8 cellular contexts compared by ENCODE assay signal in the genomic region with DNA sequence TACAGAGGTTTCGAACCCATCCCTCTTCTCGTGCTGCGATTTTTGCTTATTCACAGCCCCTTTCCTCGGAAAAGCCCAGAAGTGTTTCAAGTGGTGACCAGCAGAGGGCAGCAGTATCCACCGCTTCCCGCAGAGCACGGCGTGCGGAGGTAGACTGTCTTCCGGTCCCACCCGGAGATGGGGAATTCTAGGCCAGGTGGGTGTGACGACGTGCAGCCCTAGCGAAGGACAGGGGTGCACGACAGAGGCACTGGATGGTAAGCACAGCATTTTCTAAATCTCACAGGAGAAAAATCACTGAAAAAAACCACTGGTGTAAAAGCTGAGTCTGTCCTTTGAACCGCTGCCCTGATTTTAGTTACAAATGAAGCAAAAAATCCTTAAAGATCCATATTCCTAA. TPM values are rescaled to one million over a fixed set of nuclear protein-coding genes. Genes with fewer than 3 reads are reported as not detected.
A peak's percentile ranks its signal among the peaks of the same experiment; 100 is the strongest.
DNase-seq lines count a peak whose midpoint lies in the region; ATAC-seq and TF ChIP-seq lines count a peak whose summit lies in the region.

No MANE protein-coding gene starts in this region.

- no peaks in the 10 kb centered on the region for H3K36me3 Mint-ChIP-seq in activated T-cell treated with anti-CD3 and anti-CD28 coated beads, Interleukin-2, amount 50 U/mL, for 4 hours (ENCODE audit: insufficient read depth)

- peaks cover 17% of the 10 kb centered on the region for H3K27me3 Mint-ChIP-seq in activated T-cell treated with anti-CD3 and anti-CD28 coated beads, Interleukin-2, amount 50 U/mL, for 4 hours (ENCODE audit: low read depth)

- peak; percentile 87 for TF ChIP-seq CTCF in OCI-LY1 (IDR thresholded peaks at IDR 0.05; ENCODE audit: low read length)
- TF ChIP-seq CTCF in fibroblast of lung (conservative IDR thresholded peaks at IDR 0.05 in 1 of 2, IDR thresholded peaks at IDR 0.05 in 1 of 2; ENCODE audit: low read depth in 1 of 2, low read length in 2 of 2): peak; percentile 84 to 88
- peak; percentile 95 for TF ChIP-seq CTCF in neural cell (IDR thresholded peaks at IDR 0.05; ENCODE audit: poor library complexity, severe bottlenecking)

- H3F3A ChIP-seq in OCI-LY1 (ENCODE audit: insufficient read depth, low read length) (no peaks in the 10 kb centered on the region), neural cell (ENCODE audit: insufficient read depth, low read length, poor library complexity, severe bottlenecking) (peaks cover 7% of the 10 kb centered on the region)

- 0 out of 2 replicates have a peak, but pooled peaks cover 2% of the 10 kb centered on the region for H3K9me3 ChIP-seq in OCI-LY1 (ENCODE audit: low read length)
- H3K9me3 ChIP-seq in fibroblast of lung (ENCODE audit: control insufficient read depth, insufficient read depth, low read depth, low read length): no peaks in the 10 kb centered on the region
- no peaks in the 10 kb centered on the region for H3K9me3 ChIP-seq in neural cell (ENCODE audit: low read length)

- H3K4me3 Mint-ChIP-seq in activated T-cell treated with anti-CD3 and anti-CD28 coated beads, Interleukin-2, amount 50 U/mL, for 4 hours: peak overlapping the region; percentile 68

- H3K27me3 ChIP-seq in OCI-LY1 (ENCODE audit: insufficient read depth, low read length) (no peaks in the 10 kb centered on the region), fibroblast of lung (ENCODE audit: control insufficient read depth, insufficient read depth, low read length) (peaks cover 2% of the 10 kb centered on the region), neural cell (ENCODE audit: insufficient read depth, low read depth, low read length) (no peaks in the 10 kb centered on the region)

- in situ Hi-C loops in Caki2 (cut with HindIII; ENCODE audit: low pct_unique_long_range_greater_than_20kb, low sequenced_read_pairs): loop anchor here (25.0 kb wide), 1 partner anchor 432 kb away; no protein-coding TSS in a partner anchor

- H3K9ac ChIP-seq in OCI-LY1 (ENCODE audit: low read length) (peak overlapping the region; percentile 31; the same call in 1 of the 2 replicates), fibroblast of lung (ENCODE audit: insufficient read depth, low read length) (no peak overlapping the region), neural cell (ENCODE audit: low read length) (peak overlapping the region; percentile 25)

- no peaks in the 10 kb centered on the region for H3K36me3 ChIP-seq in OCI-LY1 (ENCODE audit: insufficient read depth, low read length)
- no peaks in the 10 kb centered on the region for H3K36me3 ChIP-seq in fibroblast of lung (ENCODE audit: control insufficient read depth, insufficient read depth, low read length)
- H3K36me3 ChIP-seq in neural cell (ENCODE audit: insufficient read depth, low read length): no peaks in the 10 kb centered on the region

- peak; percentile 97 for ATAC-seq in GM21423 (IDR thresholded peaks at IDR 0.05; ENCODE audit: unreplicated experiment)
- ATAC-seq in activated T-cell treated with anti-CD3 and anti-CD28 coated beads, Interleukin-2, amount 50 U/mL, for 4 hours: peak; percentile 97 to 99
- ATAC-seq in stimulated activated naive CD8-positive, alpha-beta T cell treated with anti-CD3 and anti-CD28 coated beads, Interleukin-15, Interleukin-2, amounts not matched to agents 100 U/mL and 50 U/mL, for 24 hours: peak; percentile 98

- TF ChIP-seq EP300 in neural cell (conservative IDR thresholded peaks at IDR 0.05; ENCODE audit: poor library complexity, severe bottlenecking): no peak

- no peaks in the 10 kb centered on the region for H3K9me2 ChIP-seq in OCI-LY1 (ENCODE audit: low read depth, low read length)
- H3K9me2 ChIP-seq in neural cell (ENCODE audit: insufficient read depth, low read length): no peaks in the 10 kb centered on the region

- no peaks in the 10 kb centered on the region for H3K79me2 ChIP-seq in OCI-LY1 (ENCODE audit: insufficient read depth, low read length)
- no peaks in the 10 kb centered on the region for H3K79me2 ChIP-seq in fibroblast of lung (ENCODE audit: control insufficient read depth, insufficient read depth, low read length)
- H3K79me2 ChIP-seq in neural cell (replicated peaks; ENCODE audit: insufficient read depth, low read length): no peaks in the 10 kb centered on the region

- peak; percentile 99 for TF ChIP-seq RAD21 in neural cell (conservative IDR thresholded peaks at IDR 0.05)

- H3K4me1 Mint-ChIP-seq in activated T-cell treated with anti-CD3 and anti-CD28 coated beads, Interleukin-2, amount 50 U/mL, for 4 hours (ENCODE audit: low read depth): peaks cover 6% of the 10 kb centered on the region

- peaks cover 5% of the 10 kb centered on the region for H3K4me1 ChIP-seq in OCI-LY1 (ENCODE audit: insufficient read depth, low read length, severe bottlenecking)
- no peaks in the 10 kb centered on the region for H3K4me1 ChIP-seq in fibroblast of lung (ENCODE audit: control insufficient read depth, extremely low read depth, insufficient read depth, low read length)

- H3K4me3 ChIP-seq in OCI-LY1 (ENCODE audit: low read depth, low read length, poor library complexity, severe bottlenecking) (peak overlapping the region; percentile 56), fibroblast of lung (replicated peaks in 1 of 4; ENCODE audit: control extremely low read depth in 1 of 4, insufficient read depth in 1 of 4, low read depth in 3 of 4, low read length in 4 of 4) (peak overlapping the region; percentile 13 to 46 (median 34)), neural cell (ENCODE audit: low read length) (no peak overlapping the region)

- H3K9me3 Mint-ChIP-seq in activated T-cell treated with anti-CD3 and anti-CD28 coated beads, Interleukin-2, amount 50 U/mL, for 4 hours: peaks cover 6% of the 10 kb centered on the region

- H2AFZ ChIP-seq in OCI-LY1 (ENCODE audit: low read length) (peak overlapping the region; percentile 94; the same call in 1 of the 2 replicates), fibroblast of lung (ENCODE audit: low read length) (peak overlapping the region; percentile 80), neural cell (ENCODE audit: low read depth, low read length) (no peak overlapping the region)

- H3K4me2 ChIP-seq in OCI-LY1 (ENCODE audit: low read length) (peak overlapping the region; percentile 89), fibroblast of lung (ENCODE audit: extremely low read depth, insufficient read depth, low read length) (peak overlapping the region; percentile 92), neural cell (ENCODE audit: low read length) (no peak overlapping the region)

- DNase-seq in Caki2 (ENCODE audit: low read depth) (peak; percentile 70), HUDEP-2 (lab: John Stamatoyannopoulos, UW; ENCODE audit: unreplicated experiment in 76 of 76) (peak in 58 of 76 experiments; percentile 1 to 69 (median 31)), fibroblast of lung (ENCODE audit: low read depth in 2 of 2) (peak; percentile 46 to 62)
- DNase-seq in activated T-cell treated with anti-CD3 and anti-CD28 coated beads, Interleukin-2, amount 50 U/mL, for 4 hours: peak; percentile 80
- peak; percentile 82 for DNase-seq in stimulated activated naive CD8-positive, alpha-beta T cell treated with anti-CD3 and anti-CD28 coated beads, Interleukin-15, Interleukin-2, amounts not matched to agents 100 U/mL and 50 U/mL, for 24 hours

- H4K20me1 ChIP-seq in OCI-LY1 (ENCODE audit: insufficient read depth, low read length) (no peaks in the 10 kb centered on the region), fibroblast of lung (ENCODE audit: control insufficient read depth, extremely low read depth, insufficient read depth, low read length) (no peaks in the 10 kb centered on the region), neural cell (ENCODE audit: insufficient read depth) (no peaks in the 10 kb centered on the region)

- H3K27ac ChIP-seq in OCI-LY1 (ENCODE audit: low read depth, low read length, poor library complexity, severe bottlenecking) (no peak overlapping the region), fibroblast of lung (ENCODE audit: insufficient read depth, low read length) (no peak overlapping the region), neural cell (ENCODE audit: low read length) (no peak overlapping the region)

TF ChIP-seq in neural cell, 6 proteins besides CTCF, POLR2A, EP300 and RAD21:
- no peak for TF ChIP-seq EZH2 (IDR thresholded peaks at IDR 0.05; ENCODE audit: borderline replicate concordance, insufficient read depth, low read length, poor library complexity, severe bottlenecking)
- TF ChIP-seq SMC3 (conservative IDR thresholded peaks at IDR 0.05; ENCODE audit: poor library complexity): peak; percentile 100

RNA-seq across cellular contexts. Expression of gene PSMD6, which starts 7.4 kb away (rescaled TPM):
- total RNA-seq in Caki2 (2014; rRNA removed; shearing (Covaris generic); ENCODE audit: low replicate concordance): 40.6 and 49.6 TPM in 2 replicates
- 100 to 1,000 TPM; 198 to 222 (median 214) TPM for total RNA-seq in activated T-cell treated with anti-CD3 and anti-CD28 coated beads, Interleukin-2, amount 50 U/mL, for 4 hours
- total RNA-seq in fibroblast of lung: 71.7 and 79.1 TPM in 2 replicates
- polyA plus RNA-seq in fibroblast of lung (89.0 and 108 TPM in 2 replicates), neural cell (139 and 150 TPM in 2 replicates)
- polyA plus RNA-seq in fibroblast of lung (2012): 80.2 and 108 TPM in 2 replicates
- polyA minus RNA-seq in fibroblast of lung (ENCODE audit: low replicate concordance) (5.8 and 7.4 TPM in 2 replicates), neural cell (102 and 105 TPM in 2 replicates)

Comparison
In these comparisons a context has a peak if more than half of its experiments do, and no peak if none do; other contexts are left out.
1. DNase-seq: peak in every context shown above with its lines; median percentile 82 in stimulated activated naive CD8-positive, alpha-beta T cell treated with anti-CD3 and anti-CD28 coated beads, Interleukin-15, Interleukin-2, amounts not matched to agents 100 U/mL and 50 U/mL, for 24 hours; 80 in activated T-cell treated with anti-CD3 and anti-CD28 coated beads, Interleukin-2, amount 50 U/mL, for 4 hours; 70 in Caki2; 54 in fibroblast of lung; 31 in HUDEP-2.